ENCODE assay signal across 8 cellular contexts in the genomic region with DNA sequence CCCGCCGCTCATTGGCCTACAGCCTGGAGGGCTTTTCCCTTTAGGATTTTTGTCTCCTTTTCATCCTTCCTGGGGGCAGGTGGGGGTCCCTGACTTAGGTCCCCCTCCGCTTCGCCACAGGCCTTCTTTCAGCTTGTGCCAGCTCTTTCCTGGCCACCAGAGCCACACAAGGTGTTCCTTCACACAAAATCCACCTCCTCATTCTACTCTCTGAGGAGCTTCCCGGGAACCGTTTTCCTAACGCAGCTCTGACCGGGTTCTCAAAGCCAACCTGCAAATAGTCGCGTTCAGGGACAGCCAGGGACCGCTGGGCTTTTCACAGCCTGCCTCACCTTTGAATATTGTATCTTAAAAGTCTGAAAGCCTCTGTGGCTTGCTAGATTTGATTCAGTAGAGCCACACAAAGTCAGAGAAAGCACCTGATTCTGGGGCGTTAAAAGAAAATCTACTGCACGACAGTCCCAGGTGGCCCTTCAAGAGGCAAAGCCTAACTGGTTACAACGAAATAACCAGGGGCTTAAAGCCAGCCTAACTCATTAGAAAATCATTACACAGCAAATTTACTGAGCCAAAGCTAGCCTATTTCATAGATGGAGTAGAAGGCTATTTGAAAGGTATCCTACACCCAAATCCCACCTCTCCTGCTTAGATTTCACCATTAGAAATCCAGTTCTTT. TPM values are rescaled to one million over a fixed set of nuclear protein-coding genes. Genes with fewer than 3 reads are reported as not detected.
DNase-seq lines count a peak whose midpoint lies in the region; ATAC-seq and TF ChIP-seq lines count a peak whose summit lies in the region.

No MANE protein-coding gene starts in this region.

- H3K4me3 Mint-ChIP-seq in activated naive CD4-positive, alpha-beta T cell treated with anti-CD3 and anti-CD28 coated beads, Interleukin-2, amount 50 U/mL, for 24 hours, result peak overlapping the region; percentile 67
- peak overlapping the region; percentile 62 for H3K4me3 Mint-ChIP-seq in memory B cell

- no peak overlapping the region for H3K27ac Mint-ChIP-seq in activated naive CD4-positive, alpha-beta T cell treated with anti-CD3 and anti-CD28 coated beads, Interleukin-2, amount 50 U/mL, for 24 hours
- H3K27ac Mint-ChIP-seq in memory B cell, result no peak overlapping the region

- H3K4me1 ChIP-seq in breast epithelium (no peaks in the 10 kb centered on the region), tibial nerve (peaks cover 0 to 10% (median 0%) of the 10 kb centered on the region in 4 donors)

- 5 to 47% methylated on average over 14 of the region's 14 CpGs for WGBS in tibial nerve, 2 donors

- H3K4me3 ChIP-seq in breast epithelium (peak overlapping the region; percentile 30 to 65 (median 50)), tibial nerve (peak overlapping the region in 3 of 4 donors; percentile 30 to 61 (median 31))

- H3K9me3 ChIP-seq in breast epithelium, result no peaks in the 10 kb centered on the region
- H3K9me3 ChIP-seq in tibial nerve, result no peaks in the 10 kb centered on the region

- peaks cover 8% of the 10 kb centered on the region for H3K27me3 Mint-ChIP-seq in activated naive CD4-positive, alpha-beta T cell treated with anti-CD3 and anti-CD28 coated beads, Interleukin-2, amount 50 U/mL, for 24 hours
- H3K27me3 Mint-ChIP-seq in memory B cell, result peaks cover 10% of the 10 kb centered on the region

- H3K36me3 Mint-ChIP-seq in activated naive CD4-positive, alpha-beta T cell treated with anti-CD3 and anti-CD28 coated beads, Interleukin-2, amount 50 U/mL, for 24 hours, result no peaks in the 10 kb centered on the region
- H3K36me3 Mint-ChIP-seq in memory B cell, result no peaks in the 10 kb centered on the region

- TF ChIP-seq EP300 in tibial nerve (IDR thresholded peaks at IDR 0.05), result no peak

- intact Hi-C loops in breast epithelium (cut with DNase I; ENCODE audit: low total_unique reads), result no loop called here

- H3K4me1 Mint-ChIP-seq in activated naive CD4-positive, alpha-beta T cell treated with anti-CD3 and anti-CD28 coated beads, Interleukin-2, amount 50 U/mL, for 24 hours, result peaks cover 7% of the 10 kb centered on the region
- no peaks in the 10 kb centered on the region for H3K4me1 Mint-ChIP-seq in memory B cell

- H3K9me3 Mint-ChIP-seq in activated naive CD4-positive, alpha-beta T cell treated with anti-CD3 and anti-CD28 coated beads, Interleukin-2, amount 50 U/mL, for 24 hours, result no peaks in the 10 kb centered on the region
- H3K9me3 Mint-ChIP-seq in memory B cell, result no peaks in the 10 kb centered on the region

- no peak for DNase-seq in activated naive CD4-positive, alpha-beta T cell treated with anti-CD3 and anti-CD28 coated beads, Interleukin-2, amount 50 U/mL, for 16 hours
- DNase-seq in breast epithelium (ENCODE audit: low spot score in 2 of 2) (no peak), memory B cell (ENCODE audit: low spot score in 2 of 2) (no peak), tibial nerve (ENCODE audit: low spot score in 2 of 2) (no peak), AG20443 (ENCODE audit: low spot score) (no peak)

- no peak for TF ChIP-seq CTCF in breast epithelium (IDR thresholded peaks at IDR 0.05)
- TF ChIP-seq CTCF in tibial nerve (IDR thresholded peaks at IDR 0.05), result no peak

- ATAC-seq in memory B cell (ENCODE audit: low read depth), result no peak
- ATAC-seq in HG03108 (IDR thresholded peaks at IDR 0.05; ENCODE audit: unreplicated experiment), result no peak
- ATAC-seq in GM21576 (IDR thresholded peaks at IDR 0.05; ENCODE audit: unreplicated experiment), result no peak

- H3K36me3 ChIP-seq in breast epithelium (no peaks in the 10 kb centered on the region), tibial nerve (no peaks in the 10 kb centered on the region)

- H3K27ac ChIP-seq in breast epithelium, result no peak overlapping the region
- peak overlapping the region in 1 of 4 donors; percentile 58 for H3K27ac ChIP-seq in tibial nerve

- TF ChIP-seq POLR2A in breast epithelium (IDR thresholded peaks at IDR 0.05), result no peak
- TF ChIP-seq POLR2A in tibial nerve (IDR thresholded peaks at IDR 0.05), result no peak

- H3K27me3 ChIP-seq in breast epithelium, result peaks cover 0 to 60% of the 10 kb centered on the region in 2 donors
- peaks cover 0 to 7% of the 10 kb centered on the region in 2 donors for H3K27me3 ChIP-seq in tibial nerve

RNA-seq across cellular contexts. Expression of gene GPC3, which starts 0.8 kb away (rescaled TPM):
- total RNA-seq in breast epithelium (10 to 100 TPM; 29.7 to 99.2 (median 89.1) TPM), tibial nerve (100 to 1,000 TPM in 1 of 4 donors, 10 to 100 TPM in 3; 60.5 to 116 (median 72.8) TPM)
